In the genomic region with DNA sequence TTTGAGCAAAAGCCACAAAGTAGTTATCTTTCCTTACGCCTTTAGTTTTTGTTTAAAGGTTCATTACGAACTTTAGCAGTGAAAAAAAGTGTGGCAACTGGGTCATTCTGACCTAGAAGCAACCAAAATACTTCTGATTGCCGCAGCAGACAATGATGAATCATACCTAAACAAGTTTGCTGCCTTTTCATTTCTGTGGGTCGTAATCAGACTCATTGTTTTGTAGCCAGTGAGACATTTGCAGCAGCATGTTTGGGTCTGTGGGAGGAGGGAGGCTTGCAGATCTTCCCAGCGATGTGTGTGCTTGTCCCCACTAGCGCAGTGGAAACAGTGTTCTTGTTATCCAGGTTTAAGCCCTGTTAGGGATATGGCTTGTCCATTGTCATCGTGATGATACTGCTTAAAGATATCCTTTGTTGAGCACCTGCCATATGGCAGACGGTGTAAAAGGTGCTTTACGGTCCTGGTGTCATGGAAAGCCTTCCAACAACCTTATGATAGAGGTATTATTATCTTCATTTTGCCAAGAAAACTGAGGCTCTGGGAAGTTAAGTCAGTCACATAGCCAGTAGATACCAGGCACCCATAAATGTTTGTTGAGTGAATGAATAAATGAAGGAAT, we compare ENCODE assay signal across 16 cellular contexts. TPM values are rescaled to one million over a fixed set of nuclear protein-coding genes. Genes with fewer than 3 reads are reported as not detected.
DNase-seq lines count a peak whose midpoint lies in the region; ATAC-seq and TF ChIP-seq lines count a peak whose summit lies in the region.
"Had no signal": no experiment of that assay in that cellular context is flagged by ENCODE, and none has a peak within 500 bp of the region (broad histone marks: within the 10 kb centered on the region; RNA-seq: fewer than 3 reads in every experiment).

No MANE protein-coding gene starts in this region.

- peak overlapping the region; percentile 53 for H3K4me3 Mint-ChIP-seq in MCF 10A (ENCODE audit: unreplicated experiment)
- H3K4me3 Mint-ChIP-seq: B cell had no signal

- no peak overlapping the region for H2BK120ac ChIP-seq in IMR-90 (ENCODE audit: low read depth, low read length)
- H2BK120ac ChIP-seq in mesenchymal stem cell (ENCODE audit: low read depth, low read length): no peak overlapping the region

- no peak for TF ChIP-seq RAD21 in IMR-90 (IDR thresholded peaks at IDR 0.05; ENCODE audit: low read length)

- no peak overlapping the region for H2BK20ac ChIP-seq in IMR-90 (ENCODE audit: low read depth, low read length)

- CTCF ChIA-PET in IMR-90 (lab: Yijun Ruan, JAX) (interaction anchor here (0.6 kb wide), 1 partner anchor 57 kb away, joined by 3 read pairs; no protein-coding TSS in a partner anchor), MCF 10A (lab: Yijun Ruan, JAX) (interaction anchor here (0.9 to 3.1 kb wide), 2 partner anchors 51 to 53 kb away, joined by 3 to 28 read pairs; no protein-coding TSS in a partner anchor)

- peaks cover 26% of the 10 kb centered on the region for H3K27me3 ChIP-seq in IMR-90 (ENCODE audit: control insufficient read depth, insufficient read depth, low read length)
- H3K27me3 ChIP-seq in mesenchymal stem cell (ENCODE audit: control insufficient read depth in 1 of 2, insufficient read depth in 1 of 2, low read length in 2 of 2): peaks cover 31 to 49% of the 10 kb centered on the region in 2 experiments
- no peaks in the 10 kb centered on the region for H3K27me3 ChIP-seq in right cardiac atrium (ENCODE audit: control insufficient read depth, insufficient read depth)
- H3K27me3 ChIP-seq: ascending aorta had no signal

- no peak overlapping the region for H4K91ac ChIP-seq in IMR-90 (ENCODE audit: insufficient read depth, low read depth, low read length)
- no peak overlapping the region for H4K91ac ChIP-seq in mesenchymal stem cell (ENCODE audit: low read length)

- no peak overlapping the region for H2BK15ac ChIP-seq in IMR-90 (ENCODE audit: low read depth, low read length)
- no peak overlapping the region for H2BK15ac ChIP-seq in mesenchymal stem cell (ENCODE audit: low read depth, poor library complexity, severe bottlenecking)

- H3K27ac Mint-ChIP-seq in MCF 10A (ENCODE audit: low read depth, unreplicated experiment): peak overlapping the region; percentile 62
- H3K27ac Mint-ChIP-seq: B cell had no signal

- no peak overlapping the region for H3K23ac ChIP-seq in IMR-90 (ENCODE audit: low read depth, low read length)
- H3K23ac ChIP-seq in mesenchymal stem cell (ENCODE audit: low read length in 2 of 2): no peak overlapping the region

- H3K9me3 ChIP-seq in IMR-90 (ENCODE audit: control insufficient read depth, insufficient read depth, low read length) (no peaks in the 10 kb centered on the region), mesenchymal stem cell (ENCODE audit: control insufficient read depth, low read length) (no peaks in the 10 kb centered on the region), right cardiac atrium (ENCODE audit: control insufficient read depth, low read length) (no peaks in the 10 kb centered on the region)
- H3K9me3 ChIP-seq: ascending aorta had no signal

- H2AFZ ChIP-seq in IMR-90 (replicated peaks; ENCODE audit: low read length, poor library complexity) (no peak overlapping the region), mesenchymal stem cell (ENCODE audit: low read depth, low read length) (no peak overlapping the region)

- no peaks in the 10 kb centered on the region for H4K20me1 ChIP-seq in IMR-90 (ENCODE audit: insufficient read depth, low read length)

- H3K36me3 Mint-ChIP-seq in MCF 10A (ENCODE audit: insufficient read depth, unreplicated experiment): no peaks in the 10 kb centered on the region

- peaks cover 44% of the 10 kb centered on the region for H3K4me1 Mint-ChIP-seq in MCF 10A (ENCODE audit: insufficient read depth, unreplicated experiment)
- H3K4me1 Mint-ChIP-seq: B cell had no signal

- peaks cover 10% of the 10 kb centered on the region for H3K27me3 Mint-ChIP-seq in MCF 10A (ENCODE audit: insufficient read depth, unreplicated experiment)

- in situ Hi-C loops in IMR-90 (cut with MboI; ENCODE audit: low sequenced_read_pairs): no loop called here

- intact Hi-C loops in IMR-90 (cut with micrococcal nuclease) (no loop called here), MCF 10A (cut with micrococcal nuclease) (loop anchor here (5.0 kb wide), 1 partner anchor 35 kb away; no protein-coding TSS in a partner anchor), right cardiac atrium (cut with DNase I) (no loop called here)

- H3K56ac ChIP-seq in IMR-90 (ENCODE audit: extremely low read depth, insufficient read depth, low read length): no peak overlapping the region

- H4K8ac ChIP-seq in IMR-90 (ENCODE audit: low read depth in 2 of 2, low read length in 2 of 2) (no peak overlapping the region), mesenchymal stem cell (ENCODE audit: low read length) (no peak overlapping the region)

- H3K4ac ChIP-seq in IMR-90 (ENCODE audit: low read depth, low read length): no peak overlapping the region
- H3K4ac ChIP-seq in mesenchymal stem cell (ENCODE audit: low read depth in 1 of 2, low read length in 2 of 2): no peak overlapping the region

- H3K27ac ChIP-seq in IMR-90 (ENCODE audit: insufficient read depth, low read length) (no peak overlapping the region), mesenchymal stem cell (ENCODE audit: low read length, poor library complexity, severe bottlenecking) (no peak overlapping the region), right cardiac atrium (ENCODE audit: low read length) (no peak overlapping the region)
- H3K27ac ChIP-seq: ascending aorta had no signal

- H3K4me1 ChIP-seq in IMR-90 (ENCODE audit: control insufficient read depth, insufficient read depth, low read length): no peaks in the 10 kb centered on the region
- H3K4me1 ChIP-seq in mesenchymal stem cell (ENCODE audit: control insufficient read depth, insufficient read depth, low read depth, low read length): no peaks in the 10 kb centered on the region
- H3K4me1 ChIP-seq in right cardiac atrium (ENCODE audit: control insufficient read depth, insufficient read depth, low read length): no peaks in the 10 kb centered on the region
- H3K4me1 ChIP-seq: ascending aorta had no signal

- no peaks in the 10 kb centered on the region for H3K9me1 ChIP-seq in IMR-90 (ENCODE audit: insufficient read depth, low read length)

- H3K4me2 ChIP-seq in IMR-90 (ENCODE audit: low read depth, low read length): no peak overlapping the region
- H3K4me2 ChIP-seq in mesenchymal stem cell (ENCODE audit: low read length, poor library complexity, severe bottlenecking): no peak overlapping the region

- ATAC-seq in IMR-90 (ENCODE audit: low read depth): no peak
- no peak for ATAC-seq in GM18511 (IDR thresholded peaks at IDR 0.05; ENCODE audit: unreplicated experiment)
- ATAC-seq in right cardiac atrium: no peak
- no peak for ATAC-seq in GM18505 (IDR thresholded peaks at IDR 0.05; ENCODE audit: unreplicated experiment)

- H3K14ac ChIP-seq in IMR-90 (replicated peaks; ENCODE audit: low read depth, low read length) (no peak overlapping the region), mesenchymal stem cell (ENCODE audit: low read length in 2 of 2) (no peak overlapping the region)

- WGBS in IMR-90 (ENCODE audit: extremely low coverage in 2 of 2, insufficient read length in 1 of 2), 2 experiments: 67% methylated on average over 3 of the region's 9 CpGs; no CpG with 5 or more reads in 1 of the 2 experiments
- WGBS in mesenchymal stem cell: 53% methylated on average over 8 of the region's 9 CpGs
- WGBS in right cardiac atrium: 73% methylated on average over 9 of the region's 9 CpGs

- BruUV-seq in IMR-90 (replicated peaks; lab: Mats Ljungman, UMichigan): no TSS peak
- BruUV-seq in MCF 10A (replicated peaks; lab: Mats Ljungman, UMichigan): no TSS peak

- no peak for TF ChIP-seq CTCF in AG09309 (IDR thresholded peaks at IDR 0.05; ENCODE audit: control insufficient read depth, insufficient read depth, low read depth, low read length, missing control alignments)
- TF ChIP-seq CTCF in IMR-90 (conservative IDR thresholded peaks at IDR 0.05; ENCODE audit: low read depth, low read length): no peak
- no peak for TF ChIP-seq CTCF in MCF 10A (IDR thresholded peaks at IDR 0.05; ENCODE audit: unreplicated experiment)

- TF ChIP-seq POLR2A in IMR-90 (IDR thresholded peaks at IDR 0.05; ENCODE audit: low read depth, low read length): no peak
- TF ChIP-seq POLR2A in GM18505 (IDR thresholded peaks at IDR 0.05; ENCODE audit: borderline replicate concordance, extremely low read depth, insufficient read depth, insufficient read length): no peak

- H3K4me3 ChIP-seq in AG09309 (ENCODE audit: control insufficient read depth, low read depth, low read length): no peak overlapping the region
- no peak overlapping the region for H3K4me3 ChIP-seq in IMR-90 (ENCODE audit: insufficient read depth, low read depth, low read length)
- no peak overlapping the region for H3K4me3 ChIP-seq in mesenchymal stem cell (ENCODE audit: insufficient read depth in 1 of 2, low read depth in 1 of 2, low read length in 2 of 2)
- H3K4me3 ChIP-seq in right cardiac atrium (ENCODE audit: low read length): no peak overlapping the region
- H3K4me3 ChIP-seq: ascending aorta had no signal

- dilution Hi-C loops in IMR-90 (cut with HindIII; ENCODE audit: low sequenced_read_pairs, unreplicated experiment): no loop called here

- H3K9me3 Mint-ChIP-seq in MCF 10A (ENCODE audit: unreplicated experiment): no peaks in the 10 kb centered on the region

- POLR2A ChIA-PET in IMR-90 (lab: Charles Lee; ENCODE audit: unreplicated experiment): no interaction called here
- POLR2A ChIA-PET in MCF 10A (lab: Yijun Ruan, JAX): interaction anchor here (0.6 to 2.3 kb wide), 11 partner anchors 10 to 720 kb away, joined by 3 to 12 read pairs (median 5); a partner anchor contains a TSS

- H3K36me3 ChIP-seq in IMR-90 (ENCODE audit: control insufficient read depth, insufficient read depth, low read length): no peaks in the 10 kb centered on the region
- H3K36me3 ChIP-seq in mesenchymal stem cell (ENCODE audit: control insufficient read depth in 1 of 2, insufficient read depth in 2 of 2, low read depth in 1 of 2, low read length in 2 of 2): no peaks in the 10 kb centered on the region
- H3K36me3 ChIP-seq: ascending aorta had no signal

- no peak overlapping the region for H2BK12ac ChIP-seq in mesenchymal stem cell (ENCODE audit: low read length in 2 of 2)

- H3K79me1 ChIP-seq in IMR-90 (ENCODE audit: low read depth in 1 of 2, low read length in 2 of 2): no peaks in the 10 kb centered on the region
- no peaks in the 10 kb centered on the region for H3K79me1 ChIP-seq in mesenchymal stem cell (replicated peaks; ENCODE audit: low read length, poor library complexity, severe bottlenecking)

- no peak overlapping the region for H4K5ac ChIP-seq in IMR-90 (ENCODE audit: low read depth, low read length)

- H2AK5ac ChIP-seq in IMR-90 (ENCODE audit: low read depth, low read length) (no peak overlapping the region), mesenchymal stem cell (ENCODE audit: low read length, severe bottlenecking) (no peak overlapping the region)

- H3K9ac ChIP-seq in IMR-90 (ENCODE audit: low read depth, low read length) (no peak overlapping the region), mesenchymal stem cell (ENCODE audit: low read length) (no peak overlapping the region)

- H2AK9ac ChIP-seq in IMR-90 (replicated peaks; ENCODE audit: low read depth, low read length, poor library complexity): no peak overlapping the region

- DNase-seq in AG09309 (ENCODE audit: low read depth) (peak; percentile 25), IMR-90 (peak; percentile 24), MCF 10A (ENCODE audit: unreplicated experiment) (peak; percentile 73), mesenchymal stem cell (peak; percentile 54), right cardiac atrium (no peak)
- DNase-seq in activated effector memory CD4-positive, alpha-beta T cell treated with anti-CD3 and anti-CD28 coated beads, Interleukin-2, amount 50 U/mL, for 16 hours: no peak
- DNase-seq: activated CD4-positive, alpha-beta T cell treated with anti-CD3 and anti-CD28 coated beads for 1 hour; activated T-cell treated with anti-CD3 and anti-CD28 coated beads, Interleukin-2, amount 50 U/mL, for 48 hours; DMS53; effector CD8-positive, alpha-beta T cell; NCI-H187 treated with DMSO at 0.1 percent for 48 hours; stimulated activated CD8-positive, alpha-beta memory T cell treated with anti-CD3 and anti-CD28 coated beads, Interleukin-4, amount 100 ng/mL, for 48 hours had no signal

- H3K18ac ChIP-seq in IMR-90 (ENCODE audit: low read depth, low read length) (no peak overlapping the region), mesenchymal stem cell (ENCODE audit: low read depth in 1 of 2, low read length in 2 of 2) (no peak overlapping the region)

- no peak overlapping the region for H2BK5ac ChIP-seq in IMR-90 (ENCODE audit: low read depth, low read length, poor library complexity, severe bottlenecking)
- no peak overlapping the region for H2BK5ac ChIP-seq in mesenchymal stem cell (ENCODE audit: low read depth, low read length, poor library complexity, severe bottlenecking)

RNA-seq across cellular contexts. Expression of a gene that starts 1.3 kb away (rescaled TPM):
- total RNA-seq in IMR-90 (2012; rRNA removed) (not detected in 2 replicates), MCF 10A (2022) (1.7 and 2.3 TPM in 2 replicates), right cardiac atrium (10 to 100 TPM in 3 of 4 donors, 1 to 10 TPM in 1; 7.3 to 17.7 (median 11.1) TPM)
- polyA plus RNA-seq in IMR-90 (2012; rRNA removed) (0.05 TPM in 1 of 2 replicates, not detected in the other), right cardiac atrium (4.6 TPM)
- 0.01 and 0.05 TPM in 2 replicates for polyA plus RNA-seq in IMR-90 (2012; cell fraction: cytosol; rRNA removed)
- 0.04 and 0.06 TPM in 2 replicates for polyA plus RNA-seq in IMR-90 (2012; cell fraction: nucleus; rRNA removed; ENCODE audit: low replicate concordance)
- polyA plus RNA-seq in mesenchymal stem cell (2013, experiment 1 of 2): 1.9 TPM
- 1.9 TPM for polyA plus RNA-seq in mesenchymal stem cell (2013, experiment 2 of 2)

Comparison
In these comparisons a context has a peak if more than half of its experiments do, and no peak if none do; other contexts are left out.
1. DNase-seq: peak in AG09309 (single experiment), IMR-90 (single experiment), MCF 10A (single experiment) and mesenchymal stem cell (single experiment); none in right cardiac atrium (0 of 3) and activated effector memory CD4-positive, alpha-beta T cell treated with anti-CD3 and anti-CD28 coated beads, Interleukin-2, amount 50 U/mL, for 16 hours (single experiment).